ENCODE assay signal across 27 cellular contexts in genomic region chr17:28978016-28978415, GRCh38. TPM values are rescaled to one million over a fixed set of nuclear protein-coding genes. Genes with fewer than 3 reads are reported as not detected.
"Had no signal": no experiment of that assay in that cellular context is flagged by ENCODE, and none has a peak within 500 bp of the region (broad histone marks: within the 10 kb centered on the region; RNA-seq: fewer than 3 reads in every experiment).

No MANE protein-coding gene starts in this region.

- H3K36me3 Mint-ChIP-seq: activated naive CD4-positive, alpha-beta T cell treated with anti-CD3 and anti-CD28 coated beads, Interleukin-2, amount 50 U/mL, for 24 hours had no signal

- H3K27me3 ChIP-seq: breast epithelium, left lung, sigmoid colon, upper lobe of right lung had no signal

- H3K36me3 ChIP-seq: breast epithelium, esophagus muscularis mucosa, left lung, lower lobe of right lung, sigmoid colon, suprapubic skin, tibial artery, upper lobe of right lung had no signal

- H2AFZ ChIP-seq: parathyroid adenoma had no signal

- H3K4me1 ChIP-seq: breast epithelium, parathyroid adenoma, psoas muscle, sigmoid colon, tibial artery had no signal

- H3K27ac Mint-ChIP-seq: activated B cell treated with CpG ODN at 0.5 μM for 24 hours; activated CD8-positive, alpha-beta T cell treated with anti-CD3 and anti-CD28 coated beads for 36 hours; activated naive CD4-positive, alpha-beta T cell treated with anti-CD3 and anti-CD28 coated beads, Interleukin-2, amount 50 U/mL, for 24 hours; activated naive CD8-positive, alpha-beta T cell treated with anti-CD3 and anti-CD28 coated beads, Interleukin-2, amount 50 U/mL, for 24 hours; activated T-helper 17 cell treated with anti-CD3 and anti-CD28 coated beads, Interleukin-2, amount 50 U/mL, for 72 hours; stimulated activated naive B cell treated with anti-CD40 and anti-IgM and Interleukin-4, amounts not matched to agents 10 μg/mL and 1 μg/mL and 100 μg/mL, for 72 hours; T-helper 2 cell treated with Interferon-gamma antibody and Interleukin-4, amounts not matched to agents 5 μg/mL and 100 μg/mL, for 36 hours had no signal

- H3K27ac ChIP-seq: breast epithelium, esophagus muscularis mucosa, left lung, lower lobe of right lung, parathyroid adenoma, psoas muscle, sigmoid colon, suprapubic skin, tibial artery, upper lobe of right lung had no signal

- DNase-seq: activated B cell treated with CpG ODN at 0.5 μM for 24 hours; activated CD4-positive, alpha-beta T cell treated with anti-CD3 and anti-CD28 coated beads, Interleukin-2, amount 50 U/mL, for 1 hour; activated CD8-positive, alpha-beta T cell treated with anti-CD3 and anti-CD28 coated beads for 36 hours; activated gamma-delta T cell treated with Interleukin-2 at 50 U/mL for 16 hours; activated naive CD8-positive, alpha-beta T cell treated with anti-CD3 and anti-CD28 coated beads, Interleukin-2, amount 50 U/mL, for 24 hours; activated T-cell treated with anti-CD3 and anti-CD28 coated beads, Interleukin-2, amount 50 U/mL, for 4 hours; amygdala; left lung; lower lobe of right lung; mesendoderm; occipital lobe; psoas muscle; sigmoid colon; small intestine; stimulated activated CD4-positive, alpha-beta T cell treated with anti-CD3 and anti-CD28 coated beads, Interleukin-4, amount 100 ng/mL, for 4 hours; stimulated activated CD8-positive, alpha-beta memory T cell treated with anti-CD3 and anti-CD28 coated beads, Interleukin-4, amount 100 ng/mL, for 48 hours; stimulated activated naive B cell treated with anti-CD40 and anti-IgM and Interleukin-4, amounts not matched to agents 10 μg/mL and 1 μg/mL and 100 μg/mL, for 72 hours; tibial artery; upper lobe of right lung had no signal

- H3K27me3 Mint-ChIP-seq: activated B cell treated with CpG ODN at 0.5 μM for 24 hours; activated CD8-positive, alpha-beta T cell treated with anti-CD3 and anti-CD28 coated beads for 36 hours; activated naive CD4-positive, alpha-beta T cell treated with anti-CD3 and anti-CD28 coated beads, Interleukin-2, amount 50 U/mL, for 24 hours; activated naive CD8-positive, alpha-beta T cell treated with anti-CD3 and anti-CD28 coated beads, Interleukin-2, amount 50 U/mL, for 24 hours; activated T-helper 17 cell treated with anti-CD3 and anti-CD28 coated beads, Interleukin-2, amount 50 U/mL, for 72 hours had no signal

- H3K9me3 ChIP-seq: breast epithelium, esophagus muscularis mucosa, left lung, lower lobe of right lung, psoas muscle, sigmoid colon, suprapubic skin, tibial artery, upper lobe of right lung had no signal

- H3K9ac ChIP-seq: parathyroid adenoma had no signal

- H3K4me3 Mint-ChIP-seq: activated B cell treated with CpG ODN at 0.5 μM for 24 hours; activated CD8-positive, alpha-beta T cell treated with anti-CD3 and anti-CD28 coated beads for 36 hours; activated naive CD4-positive, alpha-beta T cell treated with anti-CD3 and anti-CD28 coated beads, Interleukin-2, amount 50 U/mL, for 24 hours; activated naive CD8-positive, alpha-beta T cell treated with anti-CD3 and anti-CD28 coated beads, Interleukin-2, amount 50 U/mL, for 24 hours; activated T-cell treated with anti-CD3 and anti-CD28 coated beads, Interleukin-2, amount 50 U/mL, for 4 hours; activated T-helper 17 cell treated with anti-CD3 and anti-CD28 coated beads, Interleukin-2, amount 50 U/mL, for 72 hours; neural crest cell; stimulated activated naive B cell treated with anti-CD40 and anti-IgM and Interleukin-4, amounts not matched to agents 10 μg/mL and 1 μg/mL and 100 μg/mL, for 72 hours; T-helper 2 cell treated with Interferon-gamma antibody and Interleukin-4, amounts not matched to agents 5 μg/mL and 100 μg/mL, for 36 hours had no signal

- H3K79me2 ChIP-seq: parathyroid adenoma had no signal

- H3K4me3 ChIP-seq: breast epithelium, esophagus muscularis mucosa, left lung, lower lobe of right lung, psoas muscle, sigmoid colon, suprapubic skin, tibial artery, upper lobe of right lung had no signal

- H3K9me3 Mint-ChIP-seq: activated B cell treated with CpG ODN at 0.5 μM for 24 hours; activated naive CD4-positive, alpha-beta T cell treated with anti-CD3 and anti-CD28 coated beads, Interleukin-2, amount 50 U/mL, for 24 hours; activated naive CD8-positive, alpha-beta T cell treated with anti-CD3 and anti-CD28 coated beads, Interleukin-2, amount 50 U/mL, for 24 hours; activated T-cell treated with anti-CD3 and anti-CD28 coated beads, Interleukin-2, amount 50 U/mL, for 4 hours; activated T-helper 17 cell treated with anti-CD3 and anti-CD28 coated beads, Interleukin-2, amount 50 U/mL, for 72 hours; neural crest cell; T-helper 2 cell treated with Interferon-gamma antibody and Interleukin-4, amounts not matched to agents 5 μg/mL and 100 μg/mL, for 36 hours had no signal

RNA-seq across cellular contexts. Expression of gene SEZ6, which starts 27.8 kb away (rescaled TPM):
- total RNA-seq: activated B cell treated with CpG ODN at 0.5 μM for 24 hours; activated CD8-positive, alpha-beta T cell treated with anti-CD3 and anti-CD28 coated beads for 36 hours; activated T-cell treated with anti-CD3 and anti-CD28 coated beads, Interleukin-2, amount 50 U/mL, for 4 hours; activated T-helper 17 cell treated with anti-CD3 and anti-CD28 coated beads, Interleukin-2, amount 50 U/mL, for 72 hours; breast epithelium; lower lobe of right lung; psoas muscle; suprapubic skin; upper lobe of right lung had no signal
